ENCODE assay signal across 11 cellular contexts in genomic region chr1:153888518-153888917, GRCh38. TPM values are rescaled to one million over a fixed set of nuclear protein-coding genes. Genes with fewer than 3 reads are reported as not detected.
DNase-seq lines count a peak whose midpoint lies in the region; ATAC-seq, FAIRE-seq and TF ChIP-seq lines count a peak whose summit lies in the region.
"Had no signal": no experiment of that assay in that cellular context is flagged by ENCODE, and none has a peak within 500 bp of the region (broad histone marks: within the 10 kb centered on the region; RNA-seq: fewer than 3 reads in every experiment).

No MANE protein-coding gene starts in this region.

- H3K4me3 ChIP-seq in HCT116 (replicated peaks in 1 of 2; ENCODE audit: low read depth in 1 of 2, low read length in 2 of 2) (no peak overlapping the region), SJCRH30 (no peak overlapping the region)
- H3K4me3 ChIP-seq: pancreas had no signal

- peak overlapping the region; percentile 65 for H3K4me3 Mint-ChIP-seq in activated naive CD8-positive, alpha-beta T cell
- no peak overlapping the region for H3K4me3 Mint-ChIP-seq in mesothelial cell of epicardium

- TF ChIP-seq CTCF in D721Med (IDR thresholded peaks at IDR 0.05; ENCODE audit: insufficient read depth, missing control alignments), result no peak
- TF ChIP-seq CTCF in HCT116 (IDR thresholded peaks at IDR 0.05 in 2 of 3, conservative IDR thresholded peaks at IDR 0.05 in 1 of 3; ENCODE audit: borderline replicate concordance in 1 of 3, insufficient read depth in 1 of 3, low read depth in 2 of 3, low read length in 2 of 3), result no peak
- TF ChIP-seq CTCF in mesothelial cell of epicardium (IDR thresholded peaks at IDR 0.05; ENCODE audit: unreplicated experiment), result no peak

- no peak overlapping the region for H3K4me2 ChIP-seq in HCT116 (ENCODE audit: low read length)

- CTCF ChIA-PET in HCT116 (lab: Charles Lee), result no interaction called here

- no peak overlapping the region for H3K27ac ChIP-seq in HCT116 (ENCODE audit: low read depth, low read length)
- H3K27ac ChIP-seq in SJCRH30, result no peak overlapping the region
- H3K27ac ChIP-seq: pancreas had no signal

- H3K27ac Mint-ChIP-seq in activated naive CD8-positive, alpha-beta T cell, result peak overlapping the region; percentile 83
- peak overlapping the region; percentile 68 for H3K27ac Mint-ChIP-seq in mesothelial cell of epicardium

- H3K9me3 Mint-ChIP-seq in activated naive CD8-positive, alpha-beta T cell (ENCODE audit: low read depth), result no peaks in the 10 kb centered on the region
- H3K9me3 Mint-ChIP-seq in mesothelial cell of epicardium, result no peaks in the 10 kb centered on the region

- TF ChIP-seq POLR2A in HCT116 (IDR thresholded peaks at IDR 0.05; ENCODE audit: borderline replicate concordance, extremely low read depth, insufficient read depth, insufficient read length), result no peak

- H3K9ac ChIP-seq in HCT116 (ENCODE audit: low read length), result no peak overlapping the region

- BruUV-seq in HCT116 (replicated peaks; lab: Mats Ljungman, UMichigan), result TSS peak; percentile 23

- H3K36me3 ChIP-seq in HCT116 (ENCODE audit: control insufficient read depth in 1 of 2, insufficient read depth in 2 of 2, low read length in 2 of 2), result no peaks in the 10 kb centered on the region
- no peaks in the 10 kb centered on the region for H3K36me3 ChIP-seq in SJCRH30
- H3K36me3 ChIP-seq: pancreas had no signal

- peaks cover 49% of the 10 kb centered on the region for H3K4me1 Mint-ChIP-seq in activated naive CD8-positive, alpha-beta T cell (ENCODE audit: low read depth)
- peaks cover 10% of the 10 kb centered on the region for H3K4me1 Mint-ChIP-seq in mesothelial cell of epicardium

- H3K9me3 ChIP-seq in HCT116 (ENCODE audit: control insufficient read depth in 1 of 2, insufficient read depth in 1 of 2, low read depth in 1 of 2, low read length in 2 of 2) (no peaks in the 10 kb centered on the region), SJCRH30 (replicated peaks) (no peaks in the 10 kb centered on the region)
- H3K9me3 ChIP-seq: pancreas had no signal

- no peaks in the 10 kb centered on the region for H4K20me1 ChIP-seq in HCT116 (ENCODE audit: insufficient read depth)

- H2AFZ ChIP-seq in HCT116 (ENCODE audit: low read depth, low read length, poor library complexity, severe bottlenecking), result no peak overlapping the region

- POLR2A ChIA-PET in HCT116 (lab: Charles Lee), result no interaction called here

- H3K9me2 ChIP-seq in HCT116 (ENCODE audit: insufficient read depth), result no peaks in the 10 kb centered on the region

- FAIRE-seq in D721Med (lab: Jason Lieb, UNC), result peak; percentile 75
- FAIRE-seq: pancreas had no signal

- no peak for TF ChIP-seq RAD21 in HCT116 (IDR thresholded peaks at IDR 0.05; ENCODE audit: low read depth)

- ATAC-seq in HCT116 (no peak), GM19397 (IDR thresholded peaks at IDR 0.05; ENCODE audit: unreplicated experiment) (no peak), HG02938 (IDR thresholded peaks at IDR 0.05; ENCODE audit: unreplicated experiment) (no peak)
- ATAC-seq: pancreas had no signal

- RAD21 ChIA-PET in HCT116 (lab: Charles Lee; ENCODE audit: low non-redundant PET in 1 of 2, low total read pairs in 2 of 2, uncharacterized antibody in 2 of 2, unreplicated experiment in 2 of 2), result no interaction called here

- H3K4me1 ChIP-seq in HCT116 (ENCODE audit: control insufficient read depth in 1 of 2, insufficient read depth in 2 of 2, low read length in 2 of 2), result no peaks in the 10 kb centered on the region
- H3K4me1 ChIP-seq in SJCRH30, result no peaks in the 10 kb centered on the region

- H3K27me3 ChIP-seq in HCT116 (ENCODE audit: insufficient read depth, low read length) (no peaks in the 10 kb centered on the region), SJCRH30 (no peaks in the 10 kb centered on the region)
- H3K27me3 ChIP-seq: pancreas had no signal

- intact Hi-C loops in HCT116 (cut with micrococcal nuclease), result no loop called here

- H3K27me3 Mint-ChIP-seq in activated naive CD8-positive, alpha-beta T cell, result no peaks in the 10 kb centered on the region
- H3K27me3 Mint-ChIP-seq in mesothelial cell of epicardium (ENCODE audit: low read depth), result no peaks in the 10 kb centered on the region

- H3K36me3 Mint-ChIP-seq in activated naive CD8-positive, alpha-beta T cell, result peaks cover 8% of the 10 kb centered on the region
- peaks cover 19% of the 10 kb centered on the region for H3K36me3 Mint-ChIP-seq in mesothelial cell of epicardium

- peaks cover 55% of the 10 kb centered on the region for H3K79me2 ChIP-seq in HCT116 (ENCODE audit: insufficient read depth, low read length)

- no peak for DNase-seq in D721Med (ENCODE audit: insufficient read length, low spot score)
- no peak for DNase-seq in HCT116 (ENCODE audit: low read depth, low spot score)
- DNase-seq in mesothelial cell of epicardium (ENCODE audit: low spot score in 2 of 2, unreplicated experiment in 2 of 2), result no peak
- no peak for DNase-seq in amniotic stem cell (lab: John Stamatoyannopoulos, UW)
- DNase-seq in SJCRH30, result no peak
- DNase-seq: DMS153, NCI-H774, pancreas had no signal

TF ChIP-seq in HCT116, 20 proteins besides CTCF, POLR2A, EP300 and RAD21:
- no peak for TF ChIP-seq REST (IDR thresholded peaks at IDR 0.05; ENCODE audit: low read depth)
TF ChIP-seq in HCT116: peak in this region for 0.

RNA-seq across cellular contexts. Expression of gene GATAD2B, which starts 34.3 kb away (rescaled TPM):
- 50.2 TPM for total RNA-seq in HCT116 (2021; ENCODE audit: unreplicated experiment)
- polyA plus RNA-seq in HCT116 (2012), result 17.6 and 19.7 TPM in 2 replicates
- 77.2 to 83.3 TPM (median 77.3 TPM) in 3 replicates for total RNA-seq in mesothelial cell of epicardium
- total RNA-seq in SJCRH30 (2014; rRNA removed; shearing (Covaris generic)), result 10.1 and 10.8 TPM in 2 replicates

RNA-seq across cellular contexts. Expression of gene DENND4B, which starts 58.0 kb away (rescaled TPM):
- total RNA-seq in HCT116 (2021; ENCODE audit: unreplicated experiment), result 70.8 TPM
- 45.3 and 53.6 TPM in 2 replicates for polyA plus RNA-seq in HCT116 (2012)
- total RNA-seq in mesothelial cell of epicardium, result 57.3 to 63.1 TPM (median 58.0 TPM) in 3 replicates
- total RNA-seq in SJCRH30 (2014; rRNA removed; shearing (Covaris generic)), result 18.9 and 26.3 TPM in 2 replicates
